7 cellular contexts compared by ENCODE assay signal in genomic region chr22:36237462-36238347, GRCh38. TPM values are rescaled to one million over a fixed set of nuclear protein-coding genes. Genes with fewer than 3 reads are reported as not detected.
DNase-seq lines count a peak whose midpoint lies in the region; ATAC-seq and TF ChIP-seq lines count a peak whose summit lies in the region.

No MANE protein-coding gene starts in this region.

- H3K4me1 Mint-ChIP-seq in T-helper 2 cell treated with Interferon-gamma antibody and Interleukin-4, amounts not matched to agents 5 μg/mL and 100 μg/mL, for 36 hours (ENCODE audit: low read depth) = peaks cover 45% of the 10 kb centered on the region

- H3K27ac ChIP-seq in GM23248 (peak overlapping the region; percentile 89), fibroblast of lung (ENCODE audit: insufficient read depth, low read length) (peak overlapping the region; percentile 84), rectal smooth muscle tissue (ENCODE audit: low read depth, low read length) (peak overlapping the region; percentile 95)

- in situ Hi-C loops in GM23248 (cut with MboI) = no loop called here

- no peaks in the 10 kb centered on the region for H3K27me3 Mint-ChIP-seq in T-helper 2 cell treated with Interferon-gamma antibody and Interleukin-4, amounts not matched to agents 5 μg/mL and 100 μg/mL, for 36 hours (ENCODE audit: low read depth)

- peak overlapping the region; percentile 90 for H3K27ac Mint-ChIP-seq in T-helper 2 cell treated with Interferon-gamma antibody and Interleukin-4, amounts not matched to agents 5 μg/mL and 100 μg/mL, for 36 hours

- no peaks in the 10 kb centered on the region for H4K20me1 ChIP-seq in GM23248 (ENCODE audit: insufficient read depth)
- H4K20me1 ChIP-seq in fibroblast of lung (ENCODE audit: control insufficient read depth, extremely low read depth, insufficient read depth, low read length) = no peaks in the 10 kb centered on the region

- H3K4me2 ChIP-seq in GM23248 (ENCODE audit: unreplicated experiment) = peak overlapping the region; percentile 100
- H3K4me2 ChIP-seq in fibroblast of lung (ENCODE audit: extremely low read depth, insufficient read depth, low read length) = peak overlapping the region; percentile 92

- H3K4me3 Mint-ChIP-seq in T-helper 2 cell treated with Interferon-gamma antibody and Interleukin-4, amounts not matched to agents 5 μg/mL and 100 μg/mL, for 36 hours = peak overlapping the region; percentile 93

- H3F3A ChIP-seq in GM23248 (ENCODE audit: insufficient read depth) = peaks cover 17% of the 10 kb centered on the region; the same call in 1 of the 2 replicates

- H3K4me1 ChIP-seq in GM23248 (ENCODE audit: insufficient read depth) (peaks cover 18% of the 10 kb centered on the region), fibroblast of lung (ENCODE audit: control insufficient read depth, extremely low read depth, insufficient read depth, low read length) (peaks cover 10% of the 10 kb centered on the region), rectal smooth muscle tissue (ENCODE audit: control insufficient read depth, insufficient read depth, low read length) (peaks cover 30% of the 10 kb centered on the region)

- H3K27me3 ChIP-seq in GM23248 (replicated peaks; ENCODE audit: insufficient read depth) (no peaks in the 10 kb centered on the region), fibroblast of lung (ENCODE audit: control insufficient read depth, insufficient read depth, low read length) (no peaks in the 10 kb centered on the region), rectal smooth muscle tissue (ENCODE audit: control insufficient read depth, insufficient read depth, low read length) (no peaks in the 10 kb centered on the region)

- H3K9me2 ChIP-seq in GM23248 (ENCODE audit: insufficient read depth) = no peaks in the 10 kb centered on the region

- DNase-seq in GM23248 (peak; percentile 52), fibroblast of lung (ENCODE audit: low read depth in 2 of 2) (peak in 1 of 2 donors; percentile 40), SKM-1 treated with dmso at 0.1 percent for 144 hours (lab: John Stamatoyannopoulos, UW; ENCODE audit: unreplicated experiment) (no peak), mucosa of gallbladder (ENCODE audit: low spot score) (no peak)
- DNase-seq in T-helper 2 cell treated with Interferon-gamma antibody and Interleukin-4, amounts not matched to agents 5 μg/mL and 100 μg/mL, for 36 hours (ENCODE audit: low spot score) = peak; percentile 19

- H3K79me2 ChIP-seq in GM23248 (ENCODE audit: insufficient read depth) (peaks cover 54% of the 10 kb centered on the region), fibroblast of lung (ENCODE audit: control insufficient read depth, insufficient read depth, low read length) (peaks cover 35% of the 10 kb centered on the region)

- no peak for ATAC-seq in HG03571 (IDR thresholded peaks at IDR 0.05; ENCODE audit: unreplicated experiment)

- H3K9me3 Mint-ChIP-seq in T-helper 2 cell treated with Interferon-gamma antibody and Interleukin-4, amounts not matched to agents 5 μg/mL and 100 μg/mL, for 36 hours = peaks cover 11% of the 10 kb centered on the region

- H3K9ac ChIP-seq in GM23248 = peak overlapping the region; percentile 92
- H3K9ac ChIP-seq in fibroblast of lung (ENCODE audit: insufficient read depth, low read length) = no peak overlapping the region
- peak overlapping the region; percentile 43 for H3K9ac ChIP-seq in rectal smooth muscle tissue (ENCODE audit: low read length)

- 46 to 49% methylated on average over 12 of the region's 12 CpGs for WGBS in GM23248 (ENCODE audit: low coverage in 1 of 2, low lambda C conversion rate in 2 of 2, missing lambda C conversion rate in 2 of 2), 2 experiments

- H2AFZ ChIP-seq in GM23248 (no peak overlapping the region), fibroblast of lung (ENCODE audit: low read length) (no peak overlapping the region)

- no peaks in the 10 kb centered on the region for H3K9me3 ChIP-seq in GM23248 (ENCODE audit: low read depth)
- H3K9me3 ChIP-seq in fibroblast of lung (ENCODE audit: control insufficient read depth, insufficient read depth, low read depth, low read length) = no peaks in the 10 kb centered on the region

- H3K36me3 ChIP-seq in GM23248 (ENCODE audit: low read depth) (no peaks in the 10 kb centered on the region), fibroblast of lung (ENCODE audit: control insufficient read depth, insufficient read depth, low read length) (peaks cover 4% of the 10 kb centered on the region), rectal smooth muscle tissue (ENCODE audit: control insufficient read depth, insufficient read depth, low read length) (peaks cover 4% of the 10 kb centered on the region)

- peak overlapping the region; percentile 81 for H3K4me3 ChIP-seq in GM23248
- peak overlapping the region; percentile 81 to 94 (median 88) for H3K4me3 ChIP-seq in fibroblast of lung (replicated peaks in 1 of 4; ENCODE audit: control extremely low read depth in 1 of 4, insufficient read depth in 1 of 4, low read depth in 3 of 4, low read length in 4 of 4)
- peak overlapping the region; percentile 80 for H3K4me3 ChIP-seq in rectal smooth muscle tissue (ENCODE audit: low read length)

- no peak for TF ChIP-seq CTCF in fibroblast of lung (conservative IDR thresholded peaks at IDR 0.05 in 1 of 2, IDR thresholded peaks at IDR 0.05 in 1 of 2; ENCODE audit: low read depth in 1 of 2, low read length in 2 of 2)

- H3K36me3 Mint-ChIP-seq in T-helper 2 cell treated with Interferon-gamma antibody and Interleukin-4, amounts not matched to agents 5 μg/mL and 100 μg/mL, for 36 hours (ENCODE audit: low read depth) = peaks cover 60% of the 10 kb centered on the region

RNA-seq across cellular contexts. Expression of gene APOL2, which starts 1.6 kb away (rescaled TPM):
- total RNA-seq in GM23248 (2014; rRNA removed; shearing (Covaris generic)) = 37.7 and 43.8 TPM in 2 replicates
- polyA plus RNA-seq in GM23248 (2016; fragmentation: Nextera tagmentation; extraction: Ambion mirVana) = 28.4 and 31.6 TPM in 2 replicates
- total RNA-seq in fibroblast of lung = 36.2 and 49.5 TPM in 2 replicates
- polyA plus RNA-seq in fibroblast of lung = 29.2 and 38.0 TPM in 2 replicates
- polyA plus RNA-seq in fibroblast of lung (2012) = 46.6 and 55.0 TPM in 2 replicates
- 79.7 and 104 TPM in 2 replicates for polyA minus RNA-seq in fibroblast of lung (ENCODE audit: low replicate concordance)
- 58.2 TPM for total RNA-seq in mucosa of gallbladder

RNA-seq across cellular contexts. Expression of gene APOL1, which starts 15.2 kb away (rescaled TPM):
- total RNA-seq in GM23248 (2014; rRNA removed; shearing (Covaris generic)) = 8.3 and 8.6 TPM in 2 replicates
- polyA plus RNA-seq in GM23248 (2016; fragmentation: Nextera tagmentation; extraction: Ambion mirVana) = 12.8 and 14.2 TPM in 2 replicates
- 44.2 and 80.3 TPM in 2 replicates for total RNA-seq in fibroblast of lung
- 24.6 and 40.0 TPM in 2 replicates for polyA plus RNA-seq in fibroblast of lung
- polyA plus RNA-seq in fibroblast of lung (2012) = 44.0 and 77.4 TPM in 2 replicates
- polyA minus RNA-seq in fibroblast of lung (ENCODE audit: low replicate concordance) = 34.3 and 72.8 TPM in 2 replicates
- 145 TPM for total RNA-seq in mucosa of gallbladder

RNA-seq across cellular contexts. Expression of gene APOL4, which starts 36.1 kb away (rescaled TPM):
- not detected in 2 replicates for total RNA-seq in GM23248 (2014; rRNA removed; shearing (Covaris generic))
- 0.06 TPM in 1 of 2 replicates, not detected in the other for polyA plus RNA-seq in GM23248 (2016; fragmentation: Nextera tagmentation; extraction: Ambion mirVana)
- total RNA-seq in fibroblast of lung = 2.0 and 2.1 TPM in 2 replicates
- polyA plus RNA-seq in fibroblast of lung = 0.31 and 0.69 TPM in 2 replicates
- 0.49 and 0.75 TPM in 2 replicates for polyA plus RNA-seq in fibroblast of lung (2012)
- polyA minus RNA-seq in fibroblast of lung (ENCODE audit: low replicate concordance) = 0.19 TPM in 1 of 2 replicates, not detected in the other
- 3.4 TPM for total RNA-seq in mucosa of gallbladder

Comparison
In these comparisons a context has a peak if more than half of its experiments do, and no peak if none do; other contexts are left out.
1. DNase-seq: peak in GM23248 (single experiment) and T-helper 2 cell treated with Interferon-gamma antibody and Interleukin-4, amounts not matched to agents 5 μg/mL and 100 μg/mL, for 36 hours (single experiment); none in SKM-1 treated with dmso at 0.1 percent for 144 hours (single experiment) and mucosa of gallbladder (single experiment).
2. Peak in every context shown above with its lines, with median percentiles within 50 percentile points of each other: H3K27ac ChIP-seq and H3K4me3 ChIP-seq.